9 cellular contexts compared by ENCODE assay signal in the genomic region with DNA sequence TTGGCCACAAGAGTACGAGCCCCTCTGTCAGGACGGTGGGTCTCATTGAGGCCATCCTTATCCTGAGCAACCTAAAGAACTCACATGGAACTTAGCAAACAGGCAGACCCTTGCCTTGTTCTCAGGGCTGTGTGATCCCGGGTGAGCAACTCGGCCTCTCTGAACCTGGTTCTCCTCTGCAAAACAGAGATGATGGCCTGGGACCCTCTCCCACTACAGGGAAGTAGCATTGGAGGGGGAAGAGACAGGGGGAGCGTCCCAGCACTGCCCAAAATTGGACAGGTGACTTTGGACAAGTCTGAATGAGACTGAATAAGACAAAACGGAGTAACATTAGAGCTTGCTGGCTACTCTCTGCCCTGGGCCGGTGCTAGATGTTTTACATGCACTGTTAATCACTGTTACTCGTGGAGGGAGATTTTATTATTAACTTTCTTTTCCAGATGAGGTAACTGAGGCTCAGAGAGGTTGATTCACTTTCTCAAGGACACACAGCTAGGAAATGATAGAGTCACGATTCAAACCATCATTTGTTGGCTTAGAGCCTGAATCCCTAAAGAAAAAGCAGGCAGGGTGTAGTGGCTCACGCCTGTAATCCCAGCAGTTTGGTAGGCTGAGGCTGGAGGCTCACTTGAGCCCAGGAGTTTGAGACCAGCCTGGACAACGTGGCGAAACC.
DNase-seq lines count a peak whose midpoint lies in the region; ATAC-seq, FAIRE-seq and TF ChIP-seq lines count a peak whose summit lies in the region.
"Had no signal": no experiment of that assay in that cellular context is flagged by ENCODE, and none has a peak within 500 bp of the region (broad histone marks: within the 10 kb centered on the region; RNA-seq: fewer than 3 reads in every experiment).

No MANE protein-coding gene starts in this region.

- H3K9me3 Mint-ChIP-seq in astrocyte (ENCODE audit: unreplicated experiment) = no peaks in the 10 kb centered on the region

- H3K9me3 ChIP-seq in PC-9 (ENCODE audit: insufficient read depth, low read depth) (no peaks in the 10 kb centered on the region), astrocyte (ENCODE audit: insufficient read depth, low read depth, low read length) (no peaks in the 10 kb centered on the region), lower lobe of right lung (no peaks in the 10 kb centered on the region), subcutaneous abdominal adipose tissue (ENCODE audit: control insufficient read depth in 5 of 5, low read length in 5 of 5) (no peaks in the 10 kb centered on the region)

- H3K27me3 ChIP-seq in PC-9 (ENCODE audit: insufficient read depth, low read depth) (no peaks in the 10 kb centered on the region), astrocyte (ENCODE audit: insufficient read depth, low read length) (no peaks in the 10 kb centered on the region), lower lobe of right lung (ENCODE audit: low read depth) (no peaks in the 10 kb centered on the region), subcutaneous abdominal adipose tissue (ENCODE audit: control insufficient read depth in 5 of 5, insufficient read depth in 4 of 5, low read length in 5 of 5) (no peaks in the 10 kb centered on the region)

- H3K4me2 ChIP-seq in PC-9 (peak overlapping the region; percentile 87), astrocyte (ENCODE audit: low read length) (peak overlapping the region; percentile 68)

- H3K4me3 ChIP-seq in PC-9 = peak overlapping the region; percentile 88; the same call in 1 of the 2 replicates
- no peak overlapping the region for H3K4me3 ChIP-seq in astrocyte (ENCODE audit: insufficient read depth, low read depth, low read length)
- H3K4me3 ChIP-seq in lower lobe of right lung = peak overlapping the region; percentile 62
- H3K4me3 ChIP-seq in subcutaneous abdominal adipose tissue (ENCODE audit: low read depth in 1 of 5, low read length in 5 of 5) = peak overlapping the region in 3 of 5 donors; percentile 2 to 62 (median 61)

- H3K79me2 ChIP-seq in PC-9 (ENCODE audit: low read depth) (peaks cover 11% of the 10 kb centered on the region), astrocyte (ENCODE audit: insufficient read depth, low read length) (peaks cover under 1% of the 10 kb centered on the region)

- POLR2A ChIA-PET in PC-9 (lab: Charles Lee; ENCODE audit: unreplicated experiment) = interaction anchor here (0.6 kb wide), 3 partner anchors 109 to 609 kb away, joined by 4 to 7 read pairs (median 5); no protein-coding TSS in a partner anchor

- peaks cover 72% of the 10 kb centered on the region for H3K4me1 ChIP-seq in PC-9 (replicated peaks; ENCODE audit: insufficient read depth)
- peaks cover 68% of the 10 kb centered on the region for H3K4me1 ChIP-seq in astrocyte (ENCODE audit: insufficient read depth, low read length)
- peaks cover 68% of the 10 kb centered on the region for H3K4me1 ChIP-seq in lower lobe of right lung
- peaks cover 15 to 81% (median 71%) of the 10 kb centered on the region in 5 donors for H3K4me1 ChIP-seq in subcutaneous abdominal adipose tissue (ENCODE audit: control insufficient read depth in 5 of 5, insufficient read depth in 5 of 5, low read length in 5 of 5)

- H3K9ac ChIP-seq in astrocyte (ENCODE audit: low read length) = peak overlapping the region; percentile 96
- H3K9ac ChIP-seq in subcutaneous abdominal adipose tissue (ENCODE audit: low read length in 5 of 5) = peak overlapping the region; percentile 86 to 95 (median 94)

- H3K36me3 ChIP-seq in PC-9 (ENCODE audit: low read depth) (no peaks in the 10 kb centered on the region), astrocyte (ENCODE audit: insufficient read depth, low read length) (no peaks in the 10 kb centered on the region), lower lobe of right lung (no peaks in the 10 kb centered on the region), subcutaneous abdominal adipose tissue (ENCODE audit: control insufficient read depth in 5 of 5, insufficient read depth in 5 of 5, low read length in 5 of 5) (no peaks in the 10 kb centered on the region)

- peaks cover 36% of the 10 kb centered on the region for H3K4me1 Mint-ChIP-seq in astrocyte (ENCODE audit: low read depth, unreplicated experiment)

- H3F3A ChIP-seq in PC-9 (ENCODE audit: insufficient read depth, low read depth) = peaks cover 68% of the 10 kb centered on the region

- no peak for DNase-seq in PC-9
- no peak for DNase-seq in astrocyte (ENCODE audit: low read depth)
- DNase-seq in lower lobe of right lung = no peak
- DNase-seq in activated gamma-delta T cell (lab: John Stamatoyannopoulos, UW) = no peak
- DNase-seq in cerebellar nuclear complex (lab: John Stamatoyannopoulos, UW) = no peak
- DNase-seq: NCI-H524 treated with DMSO at 0.1 percent for 48 hours had no signal

- H3K27me3 Mint-ChIP-seq in astrocyte (ENCODE audit: low read depth, unreplicated experiment) = no peaks in the 10 kb centered on the region

- H3K27ac Mint-ChIP-seq in astrocyte (ENCODE audit: unreplicated experiment) = peak overlapping the region; percentile 69

- H2AFZ ChIP-seq in PC-9 = no peak overlapping the region
- H2AFZ ChIP-seq in astrocyte (ENCODE audit: low read depth, low read length) = no peak overlapping the region

- H3K27ac ChIP-seq in PC-9 = peak overlapping the region; percentile 99
- H3K27ac ChIP-seq in astrocyte (ENCODE audit: low read depth, low read length) = peak overlapping the region; percentile 98
- peak overlapping the region; percentile 100 for H3K27ac ChIP-seq in lower lobe of right lung
- peak overlapping the region; percentile 100 for H3K27ac ChIP-seq in subcutaneous abdominal adipose tissue (ENCODE audit: low read depth, low read length)

- H3K4me3 Mint-ChIP-seq in astrocyte (ENCODE audit: unreplicated experiment) = peak overlapping the region; percentile 6

- H3K9me2 ChIP-seq in PC-9 (ENCODE audit: insufficient read depth) = no peaks in the 10 kb centered on the region

- ATAC-seq in lower lobe of right lung (no peak), GM19035 (IDR thresholded peaks at IDR 0.05; ENCODE audit: unreplicated experiment) (no peak)

- no TSS peak for BruUV-seq in PC-9 (replicated peaks; lab: Mats Ljungman, UMichigan)

- TF ChIP-seq CTCF in PC-9 (conservative IDR thresholded peaks at IDR 0.05) (no peak), astrocyte (IDR thresholded peaks at IDR 0.05; ENCODE audit: insufficient read depth, low read depth, low read length) (no peak), lower lobe of right lung (IDR thresholded peaks at IDR 0.05) (no peak)

- CTCF ChIA-PET in PC-9 (lab: Charles Lee) = interaction anchor here (1.2 kb wide), 1 partner anchor 101 kb away, joined by 9 read pairs; no protein-coding TSS in a partner anchor

- FAIRE-seq in astrocyte (lab: Jason Lieb, UNC) = no peak
- FAIRE-seq: HTR-8/SVneo had no signal

- H4K20me1 ChIP-seq in PC-9 (ENCODE audit: insufficient read depth) (no peaks in the 10 kb centered on the region), astrocyte (ENCODE audit: insufficient read depth, low read length) (no peaks in the 10 kb centered on the region)

- no peaks in the 10 kb centered on the region for H3K36me3 Mint-ChIP-seq in astrocyte (ENCODE audit: low read depth, unreplicated experiment)

- intact Hi-C loops in PC-9 (cut with micrococcal nuclease; ENCODE audit: unreplicated experiment) = loop anchor here (10.0 kb wide), 2 partner anchors 270 to 460 kb away; partner anchors contain the start of genes PTGES and SH3GLB2
- intact Hi-C loops in lower lobe of right lung (cut with DNase I) = no loop called here
